Comparison of ENCODE assay signal across 12 cellular contexts in the genomic region with DNA sequence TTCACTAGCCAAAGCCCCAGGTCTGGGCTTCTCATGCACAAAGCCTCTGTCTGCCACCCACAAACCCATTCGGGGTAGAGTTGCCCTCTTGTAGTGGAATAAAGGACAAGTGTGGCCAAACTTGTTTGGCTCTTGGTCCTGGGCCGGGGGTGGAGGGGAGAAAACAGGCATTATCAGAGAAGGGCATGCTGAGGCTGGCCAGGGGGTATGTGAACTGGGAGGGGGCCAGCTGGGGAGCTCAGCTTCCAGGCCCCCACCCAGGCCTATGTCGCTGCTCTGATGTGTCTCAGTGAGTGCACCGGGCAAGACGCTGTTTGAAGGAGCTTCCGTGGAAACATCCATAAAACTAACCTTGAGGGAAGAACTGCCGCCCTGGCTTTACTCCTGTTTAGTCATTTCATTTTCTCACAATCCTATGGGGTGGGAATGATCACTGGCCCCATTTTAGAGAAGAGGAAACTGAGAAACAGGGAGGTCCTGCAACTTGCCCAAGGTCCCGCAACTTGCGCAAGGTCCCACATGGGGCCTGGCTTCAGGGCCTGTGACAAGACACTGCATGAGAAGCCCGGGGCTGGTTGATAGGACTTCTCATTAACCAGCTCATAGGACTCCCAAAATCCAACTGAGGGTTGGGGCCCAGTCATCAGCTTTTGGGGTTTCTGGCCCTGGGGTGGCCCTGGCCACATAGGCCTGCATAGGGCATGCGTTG. TPM values are rescaled to one million over a fixed set of nuclear protein-coding genes. Genes with fewer than 3 reads are reported as not detected.
DNase-seq lines count a peak whose midpoint lies in the region; FAIRE-seq and TF ChIP-seq lines count a peak whose summit lies in the region.
"Had no signal": no experiment of that assay in that cellular context is flagged by ENCODE, and none has a peak within 500 bp of the region (broad histone marks: within the 10 kb centered on the region; RNA-seq: fewer than 3 reads in every experiment).

No MANE protein-coding gene starts in this region.

- H3K9me1 ChIP-seq in keratinocyte (ENCODE audit: control insufficient read depth, extremely low read depth, insufficient read depth, low read length) = no peaks in the 10 kb centered on the region

- H3K27ac ChIP-seq in SJCRH30 = peak overlapping the region; percentile 78
- H3K27ac ChIP-seq in keratinocyte (ENCODE audit: control insufficient read depth, insufficient read depth, low read length) = no peak overlapping the region
- no peak overlapping the region for H3K27ac ChIP-seq in subcutaneous abdominal adipose tissue (ENCODE audit: low read depth, low read length)

- H3K9ac ChIP-seq in keratinocyte (ENCODE audit: control insufficient read depth, extremely low read depth, insufficient read depth, low read length) (no peak overlapping the region), subcutaneous abdominal adipose tissue (ENCODE audit: low read length in 5 of 5) (peak overlapping the region in 3 of 5 donors; percentile 23 to 64 (median 34))

- H3K4me3 Mint-ChIP-seq in activated CD4-positive, alpha-beta T cell treated with anti-CD3 and anti-CD28 coated beads, Interleukin-2, amount 10 ng/mL, durations not matched to agents 7 days and 5 days = no peak overlapping the region
- no peak overlapping the region for H3K4me3 Mint-ChIP-seq in activated CD4-positive, alpha-beta memory T cell treated with anti-CD3 and anti-CD28 coated beads for 36 hours

- H3K36me3 ChIP-seq in SJCRH30 (no peaks in the 10 kb centered on the region), keratinocyte (ENCODE audit: control insufficient read depth in 2 of 2, extremely low read depth in 1 of 2, insufficient read depth in 2 of 2, low read length in 2 of 2) (no peaks in the 10 kb centered on the region), subcutaneous abdominal adipose tissue (ENCODE audit: control insufficient read depth in 5 of 5, insufficient read depth in 5 of 5, low read length in 5 of 5) (no peaks in the 10 kb centered on the region)

- H3K4me3 ChIP-seq in SJCRH30 = no peak overlapping the region
- H3K4me3 ChIP-seq in keratinocyte (ENCODE audit: control insufficient read depth in 2 of 3, extremely low read depth in 1 of 3, insufficient read depth in 2 of 3, low read depth in 1 of 3, low read length in 3 of 3) = no peak overlapping the region
- H3K4me3 ChIP-seq in subcutaneous abdominal adipose tissue (ENCODE audit: low read depth in 1 of 5, low read length in 5 of 5) = peak overlapping the region in 4 of 5 donors; percentile 54 to 95 (median 76)

- no peaks in the 10 kb centered on the region for H3K9me3 Mint-ChIP-seq in activated CD4-positive, alpha-beta T cell treated with anti-CD3 and anti-CD28 coated beads, Interleukin-2, amount 10 ng/mL, durations not matched to agents 7 days and 5 days
- no peaks in the 10 kb centered on the region for H3K9me3 Mint-ChIP-seq in activated CD4-positive, alpha-beta memory T cell treated with anti-CD3 and anti-CD28 coated beads for 36 hours

- no peak for FAIRE-seq in keratinocyte (lab: Jason Lieb, UNC)

- CTCF ChIA-PET in activated CD4-positive, alpha-beta T cell treated with anti-CD3 and anti-CD28 coated beads, Interleukin-2, amount 10 ng/mL, durations not matched to agents 7 days and 5 days (lab: Charles Lee) = interaction anchor here (0.6 to 2.6 kb wide), 8 partner anchors 9 to 126 kb away, joined by 3 to 8 read pairs (median 4); no protein-coding TSS in a partner anchor
- CTCF ChIA-PET in activated CD4-positive, alpha-beta memory T cell treated with anti-CD3 and anti-CD28 coated beads for 36 hours (lab: Charles Lee) = interaction anchor here (0.6 to 1.4 kb wide), 2 partner anchors 65 to 111 kb away, joined by 3 read pairs; no protein-coding TSS in a partner anchor

- H3K4me2 ChIP-seq in keratinocyte (ENCODE audit: control insufficient read depth, extremely low read depth, insufficient read depth, low read depth, low read length) = peak overlapping the region; percentile 63

- dilution Hi-C loops in keratinocyte (cut with MboI; ENCODE audit: extremely low pct_ligation_motif_present, low sequenced_read_pairs) = no loop called here

- POLR2A ChIA-PET in activated CD4-positive, alpha-beta T cell treated with anti-CD3 and anti-CD28 coated beads, Interleukin-2, amount 10 ng/mL, durations not matched to agents 7 days and 5 days (lab: Charles Lee) = no interaction called here
- POLR2A ChIA-PET in activated CD4-positive, alpha-beta memory T cell treated with anti-CD3 and anti-CD28 coated beads for 36 hours (lab: Charles Lee) = no interaction called here

- H3K36me3 Mint-ChIP-seq in activated CD4-positive, alpha-beta T cell treated with anti-CD3 and anti-CD28 coated beads, Interleukin-2, amount 10 ng/mL, durations not matched to agents 7 days and 5 days (ENCODE audit: low read depth) = no peaks in the 10 kb centered on the region
- H3K36me3 Mint-ChIP-seq in activated CD4-positive, alpha-beta memory T cell treated with anti-CD3 and anti-CD28 coated beads for 36 hours = no peaks in the 10 kb centered on the region

- H3K4me1 Mint-ChIP-seq in activated CD4-positive, alpha-beta T cell treated with anti-CD3 and anti-CD28 coated beads, Interleukin-2, amount 10 ng/mL, durations not matched to agents 7 days and 5 days = peaks cover 24% of the 10 kb centered on the region
- peaks cover 21% of the 10 kb centered on the region for H3K4me1 Mint-ChIP-seq in activated CD4-positive, alpha-beta memory T cell treated with anti-CD3 and anti-CD28 coated beads for 36 hours (ENCODE audit: low read depth)

- H3K9me3 ChIP-seq in SJCRH30 (replicated peaks) (no peaks in the 10 kb centered on the region), keratinocyte (ENCODE audit: control insufficient read depth, low read depth, low read length) (no peaks in the 10 kb centered on the region), subcutaneous abdominal adipose tissue (ENCODE audit: control insufficient read depth in 5 of 5, low read length in 5 of 5) (no peaks in the 10 kb centered on the region)

- H3K27ac Mint-ChIP-seq in activated CD4-positive, alpha-beta T cell treated with anti-CD3 and anti-CD28 coated beads, Interleukin-2, amount 10 ng/mL, durations not matched to agents 7 days and 5 days = peak overlapping the region; percentile 31
- no peak overlapping the region for H3K27ac Mint-ChIP-seq in activated CD4-positive, alpha-beta memory T cell treated with anti-CD3 and anti-CD28 coated beads for 36 hours

- no peak for DNase-seq in activated CD4-positive, alpha-beta T cell treated with anti-CD3 and anti-CD28 coated beads, Interleukin-2, amount 10 ng/mL, durations not matched to agents 7 days and 5 days
- no peak for DNase-seq in activated CD4-positive, alpha-beta T cell treated with anti-CD3 and anti-CD28 coated beads for 4 hours
- DNase-seq in SJCRH30 (no peak), keratinocyte (ENCODE audit: low read depth, low spot score) (no peak), COR-L47 (lab: John Stamatoyannopoulos, UW) (no peak), NCI-H2227 treated with DMSO at 0.1 percent for 48 hours (lab: John Stamatoyannopoulos, UW) (no peak)
- no peak for DNase-seq in activated CD4-positive, alpha-beta memory T cell treated with anti-CD3 and anti-CD28 coated beads for 36 hours
- DNase-seq: amniotic stem cell, Kasumi-1, T-helper 9 cell had no signal

- peaks cover 4% of the 10 kb centered on the region for H3K27me3 Mint-ChIP-seq in activated CD4-positive, alpha-beta T cell treated with anti-CD3 and anti-CD28 coated beads, Interleukin-2, amount 10 ng/mL, durations not matched to agents 7 days and 5 days
- no peaks in the 10 kb centered on the region for H3K27me3 Mint-ChIP-seq in activated CD4-positive, alpha-beta memory T cell treated with anti-CD3 and anti-CD28 coated beads for 36 hours

- no peaks in the 10 kb centered on the region for H3K79me2 ChIP-seq in keratinocyte (ENCODE audit: control insufficient read depth, insufficient read depth, low read length)

- no peak overlapping the region for H2AFZ ChIP-seq in keratinocyte (ENCODE audit: control insufficient read depth, low read length)

- H3K4me1 ChIP-seq in SJCRH30 (peaks cover 32% of the 10 kb centered on the region), keratinocyte (ENCODE audit: control insufficient read depth, extremely low read depth, insufficient read depth, low read length) (peaks cover 32% of the 10 kb centered on the region), subcutaneous abdominal adipose tissue (ENCODE audit: control insufficient read depth in 5 of 5, insufficient read depth in 5 of 5, low read length in 5 of 5) (peaks cover 5 to 27% (median 24%) of the 10 kb centered on the region in 5 donors)

- TF ChIP-seq CTCF in keratinocyte (optimal IDR thresholded peaks at IDR 0.05 in 1 of 3, IDR thresholded peaks at IDR 0.05 in 1 of 3, conservative IDR thresholded peaks at IDR 0.05 in 1 of 3; ENCODE audit: extremely low read depth in 1 of 3, insufficient read depth in 2 of 3, low read length in 3 of 3) = no peak

- H4K20me1 ChIP-seq in keratinocyte (ENCODE audit: control insufficient read depth, extremely low read depth, insufficient read depth, low read length) = no peaks in the 10 kb centered on the region

- intact Hi-C loops in activated CD4-positive, alpha-beta memory T cell treated with anti-CD3 and anti-CD28 coated beads for 36 hours (cut with micrococcal nuclease) = no loop called here

- H3K27me3 ChIP-seq in SJCRH30 (no peaks in the 10 kb centered on the region), keratinocyte (ENCODE audit: control insufficient read depth, extremely low read depth, insufficient read depth, low read length) (no peaks in the 10 kb centered on the region), subcutaneous abdominal adipose tissue (ENCODE audit: control insufficient read depth in 5 of 5, insufficient read depth in 4 of 5, low read length in 5 of 5) (peaks cover 0 to 4% (median 3%) of the 10 kb centered on the region in 5 donors)
- H3K27me3 ChIP-seq: dorsolateral prefrontal cortex had no signal

RNA-seq across cellular contexts. Expression of a gene that starts 30.8 kb away (rescaled TPM):
- total RNA-seq in activated CD4-positive, alpha-beta T cell treated with anti-CD3 and anti-CD28 coated beads, Interleukin-2, amount 10 ng/mL, durations not matched to agents 7 days and 5 days = 10 to 100 TPM; 44.9 to 45.3 TPM
- total RNA-seq in SJCRH30 (2014; rRNA removed; shearing (Covaris generic)) = 66.3 and 72.7 TPM in 2 replicates
- polyA plus RNA-seq in keratinocyte = 10.0 to 11.2 TPM (median 10.1 TPM) in 3 replicates
- 2.1 TPM for polyA plus RNA-seq in keratinocyte (2011; ENCODE audit: low read depth)
- polyA plus RNA-seq in keratinocyte (2011; cell fraction: cytosol; rRNA removed) = 10.5 and 11.2 TPM in 2 replicates
- polyA plus RNA-seq in keratinocyte (2011; cell fraction: nucleus; rRNA removed) = 13.2 and 13.8 TPM in 2 replicates
- polyA plus RNA-seq in keratinocyte (2012; ENCODE audit: low replicate concordance) = 7.5 and 8.3 TPM in 2 replicates
- 5.6 to 7.7 TPM (median 6.9 TPM) in 3 replicates for polyA minus RNA-seq in keratinocyte
- 5.0 TPM for polyA minus RNA-seq in keratinocyte (2011; cell fraction: cytosol; rRNA and poly(A)+ RNA removed)
- 1.9 and 3.2 TPM in 2 replicates for polyA minus RNA-seq in keratinocyte (2011; cell fraction: nucleus; rRNA and poly(A)+ RNA removed)
- total RNA-seq in activated CD4-positive, alpha-beta memory T cell treated with anti-CD3 and anti-CD28 coated beads for 36 hours = 10 to 100 TPM; 29.3 to 29.7 TPM

Comparison
In these comparisons a context has a peak if more than half of its experiments do, and no peak if none do; other contexts are left out.
1. H3K4me3 ChIP-seq: peak in subcutaneous abdominal adipose tissue (4 of 5); none in SJCRH30 (single experiment) and keratinocyte (0 of 3).